ENCODE assay signal across 8 cellular contexts in genomic region chr7:12637819-12638592, GRCh38. TPM values are rescaled to one million over a fixed set of nuclear protein-coding genes. Genes with fewer than 3 reads are reported as not detected.
DNase-seq lines count a peak whose midpoint lies in the region; ATAC-seq and TF ChIP-seq lines count a peak whose summit lies in the region.

No MANE protein-coding gene starts in this region.

- H3K4me1 ChIP-seq in heart right ventricle (peaks cover 0 to 22% (median 0%) of the 10 kb centered on the region in 9 donors), mononuclear cell (ENCODE audit: insufficient read depth, low read length) (peaks cover 10% of the 10 kb centered on the region)

- ATAC-seq in heart right ventricle, result peak in 7 of 8 donors; percentile 58 to 84 (median 70)
- ATAC-seq in HG03097 (IDR thresholded peaks at IDR 0.05; ENCODE audit: low FRiP score, unreplicated experiment), result peak; percentile 54

- TF ChIP-seq CTCF in heart right ventricle (IDR thresholded peaks at IDR 0.05), result no peak

- peak overlapping the region in 2 of 10 donors; percentile 33 to 49 for H3K27ac ChIP-seq in heart right ventricle

- H3K9me3 ChIP-seq in heart right ventricle (no peaks in the 10 kb centered on the region), mononuclear cell (ENCODE audit: low read depth, low read length) (no peaks in the 10 kb centered on the region)

- in situ Hi-C loops in SK-MEL-5 (cut with HindIII; ENCODE audit: low pct_unique_long_range_greater_than_20kb, low sequenced_read_pairs), result no loop called here

- peaks cover 0 to 5% (median 0%) of the 10 kb centered on the region in 7 donors for H3K27me3 ChIP-seq in heart right ventricle
- no peaks in the 10 kb centered on the region for H3K27me3 ChIP-seq in mononuclear cell (ENCODE audit: insufficient read depth, low read length)

- H3K4me3 ChIP-seq in heart right ventricle (no peak overlapping the region), mononuclear cell (ENCODE audit: low read length) (peak overlapping the region; percentile 5)

- intact Hi-C loops in heart right ventricle (cut with DNase I), result loop anchor here in 6 of 10 donors (2.0 to 10.0 kb wide), 5 partner anchors 44 to 627 kb away; no protein-coding TSS in a partner anchor
- intact Hi-C loops in cardiac septum (cut with DNase I), result loop anchor here (2.0 kb wide), 1 partner anchor 625 kb away; no protein-coding TSS in a partner anchor

- H3K36me3 ChIP-seq in heart right ventricle, result no peaks in the 10 kb centered on the region

- WGBS in heart right ventricle, 2 donors, result 35 to 55% methylated on average over 4 of the region's 4 CpGs

- DNase-seq in heart right ventricle (peak in 1 of 2 donors; percentile 10), cardiac septum (ENCODE audit: low spot score) (no peak), SK-MEL-5 (ENCODE audit: low read depth, low spot score) (peak; percentile 36), NCI-H2107 treated with DMSO at 0.1 percent for 48 hours (lab: John Stamatoyannopoulos, UW; ENCODE audit: unreplicated experiment) (no peak), dedifferentiated amniotic fluid mesenchymal stem cell (ENCODE audit: extremely low spot score) (no peak)
- DNase-seq in activated CD4-positive, CD25-positive, alpha-beta regulatory T cell (lab: John Stamatoyannopoulos, UW), result no peak

RNA-seq across cellular contexts. Expression of gene ARL4A, which starts 49.4 kb away (rescaled TPM):
- total RNA-seq in heart right ventricle (10 to 100 TPM in 8 of 10 donors, 1 to 10 TPM in 2; 6.9 to 21.4 (median 12.9) TPM), cardiac septum (17.7 TPM), mononuclear cell (129 TPM)
- polyA plus RNA-seq in heart right ventricle, result 10 to 100 TPM; 11.5 to 19.9 TPM
- total RNA-seq in SK-MEL-5 (2014; rRNA removed; shearing (Covaris generic)), result 32.2 and 33.5 TPM in 2 replicates
- polyA plus RNA-seq in SK-MEL-5 (2015; cell fraction: cytosol; rRNA removed), result 12.4 and 18.8 TPM in 2 replicates
- polyA plus RNA-seq in SK-MEL-5 (2015; cell fraction: nucleus; rRNA removed), result 20.6 and 24.3 TPM in 2 replicates
